8 cellular contexts compared by ENCODE assay signal in the genomic region with DNA sequence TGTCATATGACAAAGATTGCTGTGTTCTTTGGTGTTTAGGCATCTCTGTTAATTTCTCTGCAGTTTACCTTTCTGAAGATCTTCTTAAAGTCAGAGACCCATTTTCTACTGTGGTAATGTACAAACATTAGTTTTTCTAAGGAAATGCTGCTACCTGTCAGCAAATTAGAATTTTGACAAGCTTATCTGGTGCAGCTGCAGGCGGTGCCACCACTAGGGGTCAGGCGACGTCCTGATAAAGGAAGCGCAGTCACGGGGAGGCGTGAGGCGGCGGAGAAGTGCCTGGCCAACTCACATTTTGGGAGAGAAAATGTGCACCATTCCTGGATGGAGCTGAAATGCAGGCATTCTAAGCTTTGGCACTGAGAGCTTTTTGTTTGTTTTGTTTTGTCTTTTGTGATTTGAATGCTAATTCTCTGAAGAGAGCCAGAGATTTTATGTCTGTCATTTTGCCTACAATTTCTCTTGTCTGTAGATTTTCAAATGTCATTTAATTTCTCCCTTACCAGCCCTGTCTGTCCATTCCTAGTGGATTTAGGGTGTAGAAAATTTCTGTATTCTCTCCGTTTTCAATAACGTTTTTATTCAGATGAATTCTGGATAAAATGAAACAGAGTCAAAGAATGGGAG. TPM values are rescaled to one million over a fixed set of nuclear protein-coding genes. Genes with fewer than 3 reads are reported as not detected.
DNase-seq lines count a peak whose midpoint lies in the region; ATAC-seq and TF ChIP-seq lines count a peak whose summit lies in the region.

No MANE protein-coding gene starts in this region.

- no peaks in the 10 kb centered on the region for H3K36me3 ChIP-seq in CD8-positive, alpha-beta T cell (ENCODE audit: insufficient read depth, low read length)
- H3K36me3 ChIP-seq in OCI-LY1 (ENCODE audit: insufficient read depth, low read length) = no peaks in the 10 kb centered on the region

- H3K27ac Mint-ChIP-seq in CD8-positive, alpha-beta T cell = no peak overlapping the region
- H3K27ac Mint-ChIP-seq in natural killer cell = no peak overlapping the region
- H3K27ac Mint-ChIP-seq in stimulated activated effector memory CD8-positive, alpha-beta T cell treated with anti-CD3 and anti-CD28 coated beads, Interleukin-12 subunit alpha, Interleukin-12 subunit beta, amount 100 ng/mL, for 72 hours = no peak overlapping the region

- no peaks in the 10 kb centered on the region for H4K20me1 ChIP-seq in OCI-LY1 (ENCODE audit: insufficient read depth, low read length)

- peaks cover 3% of the 10 kb centered on the region for H3K4me1 Mint-ChIP-seq in CD8-positive, alpha-beta T cell (ENCODE audit: low read depth)
- peaks cover 5% of the 10 kb centered on the region in 2 donors for H3K4me1 Mint-ChIP-seq in natural killer cell
- peaks cover 46% of the 10 kb centered on the region for H3K4me1 Mint-ChIP-seq in stimulated activated effector memory CD8-positive, alpha-beta T cell treated with anti-CD3 and anti-CD28 coated beads, Interleukin-12 subunit alpha, Interleukin-12 subunit beta, amount 100 ng/mL, for 72 hours

- CTCF ChIA-PET in CD8-positive, alpha-beta T cell (lab: Charles Lee) = interaction anchor here (0.5 to 2.7 kb wide), 48 partner anchors 8 to 472 kb away, joined by 3 to 35 read pairs (median 4); no protein-coding TSS in a partner anchor

- no peak overlapping the region for H3K4me2 ChIP-seq in OCI-LY1 (ENCODE audit: low read length)

- no peaks in the 10 kb centered on the region for H3K4me1 ChIP-seq in CD8-positive, alpha-beta T cell (ENCODE audit: insufficient read depth, low read length)
- no peaks in the 10 kb centered on the region for H3K4me1 ChIP-seq in OCI-LY1 (ENCODE audit: insufficient read depth, low read length, severe bottlenecking)

- no peak overlapping the region for H3K4me3 ChIP-seq in CD8-positive, alpha-beta T cell (ENCODE audit: low read depth, low read length)
- no peak overlapping the region for H3K4me3 ChIP-seq in OCI-LY1 (ENCODE audit: low read depth, low read length, poor library complexity, severe bottlenecking)

- TF ChIP-seq CTCF in CD8-positive, alpha-beta T cell (IDR thresholded peaks at IDR 0.05) = peak; percentile 98
- TF ChIP-seq CTCF in OCI-LY1 (IDR thresholded peaks at IDR 0.05; ENCODE audit: low read length) (peak; percentile 100), natural killer cell (IDR thresholded peaks at IDR 0.05) (peak; percentile 87)

- H3K27me3 Mint-ChIP-seq in CD8-positive, alpha-beta T cell (ENCODE audit: low read depth) = peaks cover 3% of the 10 kb centered on the region
- H3K27me3 Mint-ChIP-seq in natural killer cell (ENCODE audit: low read depth in 2 of 2) = peaks cover 14 to 27% of the 10 kb centered on the region in 2 donors

- H3K9ac ChIP-seq in OCI-LY1 (ENCODE audit: low read length) = no peak overlapping the region

- H3K36me3 Mint-ChIP-seq in CD8-positive, alpha-beta T cell = no peaks in the 10 kb centered on the region
- H3K36me3 Mint-ChIP-seq in natural killer cell = no peaks in the 10 kb centered on the region
- peaks cover 5% of the 10 kb centered on the region for H3K36me3 Mint-ChIP-seq in stimulated activated effector memory CD8-positive, alpha-beta T cell treated with anti-CD3 and anti-CD28 coated beads, Interleukin-12 subunit alpha, Interleukin-12 subunit beta, amount 100 ng/mL, for 72 hours

- ATAC-seq in CD8-positive, alpha-beta T cell = peak; percentile 86
- peak; percentile 70 for ATAC-seq in GM19455 (IDR thresholded peaks at IDR 0.05; ENCODE audit: unreplicated experiment)
- ATAC-seq in natural killer cell = peak; percentile 93 to 98 (median 95)
- ATAC-seq in stimulated activated effector memory CD8-positive, alpha-beta T cell treated with anti-CD3 and anti-CD28 coated beads, Interleukin-12 subunit alpha, Interleukin-12 subunit beta, amount 100 ng/mL, for 72 hours = peak; percentile 61

- no peak overlapping the region for H3K27ac ChIP-seq in CD8-positive, alpha-beta T cell (ENCODE audit: low read depth, low read length)
- no peak overlapping the region for H3K27ac ChIP-seq in OCI-LY1 (ENCODE audit: low read depth, low read length, poor library complexity, severe bottlenecking)

- H3K4me3 Mint-ChIP-seq in CD8-positive, alpha-beta T cell = no peak overlapping the region
- no peak overlapping the region for H3K4me3 Mint-ChIP-seq in natural killer cell
- no peak overlapping the region for H3K4me3 Mint-ChIP-seq in stimulated activated effector memory CD8-positive, alpha-beta T cell treated with anti-CD3 and anti-CD28 coated beads, Interleukin-12 subunit alpha, Interleukin-12 subunit beta, amount 100 ng/mL, for 72 hours

- H3K79me2 ChIP-seq in OCI-LY1 (ENCODE audit: insufficient read depth, low read length) = no peaks in the 10 kb centered on the region

- H3K9me2 ChIP-seq in OCI-LY1 (ENCODE audit: low read depth, low read length) = no peaks in the 10 kb centered on the region

- no peaks in the 10 kb centered on the region for H3K9me3 ChIP-seq in CD8-positive, alpha-beta T cell (ENCODE audit: low read length)
- H3K9me3 ChIP-seq in OCI-LY1 (ENCODE audit: low read length) = no peaks in the 10 kb centered on the region

- POLR2A ChIA-PET in CD8-positive, alpha-beta T cell (lab: Charles Lee) = interaction anchor here (0.6 to 1.8 kb wide), 2 partner anchors 24 to 28 kb away, joined by 3 to 12 read pairs; partner anchors contain the start of gene SIAH2

- DNase-seq in CD8-positive, alpha-beta T cell = peak; percentile 52 to 83 (median 80)
- DNase-seq in HPDE6-E6E7 (ENCODE audit: extremely low spot score) = peak; percentile 32
- DNase-seq in activated T-cell treated with anti-CD3 and anti-CD28 coated beads for 4 hours = peak; percentile 74
- peak; percentile 89 to 93 for DNase-seq in erythroblast (lab: John Stamatoyannopoulos, UW)
- peak; percentile 70 for DNase-seq in natural killer cell
- DNase-seq in stimulated activated effector memory CD8-positive, alpha-beta T cell treated with anti-CD3 and anti-CD28 coated beads, Interleukin-12 subunit alpha, Interleukin-12 subunit beta, amount 100 ng/mL, for 72 hours (ENCODE audit: low spot score in 2 of 2) = peak; percentile 66 to 85

- no peaks in the 10 kb centered on the region for H3K27me3 ChIP-seq in CD8-positive, alpha-beta T cell (ENCODE audit: insufficient read depth, low read length)
- H3K27me3 ChIP-seq in OCI-LY1 (ENCODE audit: insufficient read depth, low read length) = 0 out of 2 replicates have a peak, but pooled peaks cover 3% of the 10 kb centered on the region

- no peaks in the 10 kb centered on the region for H3F3A ChIP-seq in OCI-LY1 (ENCODE audit: insufficient read depth, low read length)

- H3K9me3 Mint-ChIP-seq in CD8-positive, alpha-beta T cell = no peaks in the 10 kb centered on the region
- H3K9me3 Mint-ChIP-seq in natural killer cell = no peaks in the 10 kb centered on the region
- no peaks in the 10 kb centered on the region for H3K9me3 Mint-ChIP-seq in stimulated activated effector memory CD8-positive, alpha-beta T cell treated with anti-CD3 and anti-CD28 coated beads, Interleukin-12 subunit alpha, Interleukin-12 subunit beta, amount 100 ng/mL, for 72 hours

- TF ChIP-seq POLR2A in erythroblast (IDR thresholded peaks at IDR 0.05; ENCODE audit: low read length) = no peak

- intact Hi-C loops in CD8-positive, alpha-beta T cell (cut with DNase I, micrococcal nuclease) = loop anchor here (1.0 to 10.0 kb wide), 6 partner anchors 25 to 497 kb away; partner anchors contain the start of gene SIAH2 (in 1 of the 2)
- intact Hi-C loops in natural killer cell (cut with micrococcal nuclease) = loop anchor here (1.0 to 2.0 kb wide), 4 partner anchors 67 to 495 kb away; no protein-coding TSS in a partner anchor

- no peak overlapping the region for H2AFZ ChIP-seq in OCI-LY1 (ENCODE audit: low read length)

RNA-seq across cellular contexts. Expression of gene SIAH2, which starts 24.9 kb away (rescaled TPM):
- total RNA-seq in CD8-positive, alpha-beta T cell = 10 to 100 TPM; 57.0 to 65.4 TPM
- total RNA-seq in natural killer cell = 10 to 100 TPM; 22.7 to 25.7 (median 23.8) TPM

Comparison
In these comparisons a context has a peak if more than half of its experiments do, and no peak if none do; other contexts are left out.
1. DNase-seq: peak in every context shown above with its lines; median percentile 91 in erythroblast; 80 in CD8-positive, alpha-beta T cell; 76 in stimulated activated effector memory CD8-positive, alpha-beta T cell treated with anti-CD3 and anti-CD28 coated beads, Interleukin-12 subunit alpha, Interleukin-12 subunit beta, amount 100 ng/mL, for 72 hours; 74 in activated T-cell treated with anti-CD3 and anti-CD28 coated beads for 4 hours; 70 in natural killer cell; 32 in HPDE6-E6E7.